In genomic region chr15:79060175-79060574, GRCh38 we compare ENCODE assay signal across 22 cellular contexts. TPM values are rescaled to one million over a fixed set of nuclear protein-coding genes. Genes with fewer than 3 reads are reported as not detected.
A peak's percentile ranks its signal among the peaks of the same experiment; 100 is the strongest.
DNase-seq lines count a peak whose midpoint lies in the region; ATAC-seq and TF ChIP-seq lines count a peak whose summit lies in the region.
"Had no signal": no experiment of that assay in that cellular context is flagged by ENCODE, and none has a peak within 500 bp of the region (broad histone marks: within the 10 kb centered on the region; RNA-seq: fewer than 3 reads in every experiment).

No MANE protein-coding gene starts in this region.

- peaks cover 12% of the 10 kb centered on the region for H3K27me3 Mint-ChIP-seq in neural progenitor cell (ENCODE audit: insufficient read depth, low read depth)

- H3K27ac ChIP-seq in neural progenitor cell = no peak overlapping the region
- H3K27ac ChIP-seq: BLaER1 treated with 17β-estradiol and CSF1 and Interleukin-3, amounts not matched to agents 10 nM and 100 nM had no signal

- H3K36me3 ChIP-seq in H7 (replicated peaks; ENCODE audit: control insufficient read depth, insufficient read depth, low read length) (no peaks in the 10 kb centered on the region), neural progenitor cell (no peaks in the 10 kb centered on the region)
- H3K36me3 ChIP-seq: BLaER1 treated with 17β-estradiol and CSF1 and Interleukin-3, amounts not matched to agents 10 nM and 100 nM; MG63 had no signal

- H3K9me3 Mint-ChIP-seq in neural progenitor cell = no peaks in the 10 kb centered on the region
- H3K9me3 Mint-ChIP-seq: CD4-positive, alpha-beta T cell had no signal

- H3K36me3 Mint-ChIP-seq in neural progenitor cell = no peaks in the 10 kb centered on the region

- H3K27me3 ChIP-seq in H7 (ENCODE audit: control insufficient read depth, insufficient read depth, low read length) (peaks cover 15% of the 10 kb centered on the region), neural progenitor cell (peaks cover 30% of the 10 kb centered on the region)
- H3K27me3 ChIP-seq: BLaER1 treated with 17β-estradiol and CSF1 and Interleukin-3, amounts not matched to agents 10 nM and 100 nM; MG63 had no signal

- peaks cover 9% of the 10 kb centered on the region for H3K4me1 ChIP-seq in neural progenitor cell

- no peak overlapping the region for H3K9ac ChIP-seq in neural progenitor cell
- H3K9ac ChIP-seq: BLaER1 treated with 17β-estradiol and CSF1 and Interleukin-3, amounts not matched to agents 10 nM and 100 nM had no signal

- no peaks in the 10 kb centered on the region for H4K20me1 ChIP-seq in neural progenitor cell (ENCODE audit: low read depth)
- H4K20me1 ChIP-seq: BLaER1 treated with 17β-estradiol and CSF1 and Interleukin-3, amounts not matched to agents 10 nM and 100 nM had no signal

- H3K79me2 ChIP-seq in neural progenitor cell (ENCODE audit: low read depth) = no peaks in the 10 kb centered on the region

- no peaks in the 10 kb centered on the region for H3K9me3 ChIP-seq in neural progenitor cell (ENCODE audit: low read depth)
- H3K9me3 ChIP-seq: BLaER1 treated with 17β-estradiol and CSF1 and Interleukin-3, amounts not matched to agents 10 nM and 100 nM; MG63 had no signal

- no peak for ATAC-seq in GM18861 (IDR thresholded peaks at IDR 0.05; ENCODE audit: unreplicated experiment)
- no peak for ATAC-seq in HG03196 (IDR thresholded peaks at IDR 0.05; ENCODE audit: unreplicated experiment)
- ATAC-seq: HepG2, K562 had no signal

- H3K4me2 ChIP-seq in neural progenitor cell = peak overlapping the region; percentile 56
- H3K4me2 ChIP-seq: BLaER1 treated with 17β-estradiol and CSF1 and Interleukin-3, amounts not matched to agents 10 nM and 100 nM had no signal

- no peak overlapping the region for H2AFZ ChIP-seq in neural progenitor cell (replicated peaks)

- TF ChIP-seq CTCF in neural progenitor cell (IDR thresholded peaks at IDR 0.05) = no peak

- H3K4me1 Mint-ChIP-seq in neural progenitor cell = peaks cover 6% of the 10 kb centered on the region

- H3F3A ChIP-seq in neural progenitor cell (ENCODE audit: low read depth) = no peaks in the 10 kb centered on the region

- DNase-seq in H7 (peak; percentile 78), NCI-H345 (lab: John Stamatoyannopoulos, UW) (peak; percentile 59), iPS DF 19.7 (ENCODE audit: low read depth, low spot score) (peak; percentile 38), neural progenitor cell (ENCODE audit: low spot score) (peak; percentile 24), KG1 (lab: John Stamatoyannopoulos, UW) (no peak)
- DNase-seq: CD4-positive, alpha-beta T cell; DMS53; MG63; NCI-H187; NCI-H2081 treated with DMSO at 0.1 percent for 48 hours; NCI-H446 treated with DMSO at 0.1 percent for 48 hours; NCI-H526; NCI-H82; Right ventricle myocardium superior; RPMI8226; T-helper 1 cell had no signal

- no peak overlapping the region for H3K27ac Mint-ChIP-seq in neural progenitor cell
- H3K27ac Mint-ChIP-seq: CD4-positive, alpha-beta T cell had no signal

- H3K4me3 ChIP-seq in H7 (ENCODE audit: insufficient read depth, low read depth, low read length) (no peak overlapping the region), neural progenitor cell (no peak overlapping the region)
- H3K4me3 ChIP-seq: BLaER1 treated with 17β-estradiol and CSF1 and Interleukin-3, amounts not matched to agents 10 nM and 100 nM; K562; MG63 had no signal

- H3K4me3 Mint-ChIP-seq in neural progenitor cell = no peak overlapping the region
- H3K4me3 Mint-ChIP-seq: CD4-positive, alpha-beta T cell had no signal

RNA-seq across cellular contexts. Expression of gene RASGRF1, which starts 30.4 kb away (rescaled TPM):
- 0.11 and 0.14 TPM in 2 replicates for total RNA-seq in H7 (2014; rRNA removed; shearing (Covaris generic))
- 0.22 and 0.59 TPM in 2 replicates for total RNA-seq in neural progenitor cell (ENCODE audit: low replicate concordance)
- total RNA-seq: CD4-positive, alpha-beta T cell; Daoy; Right ventricle myocardium superior had no signal
